In the genomic region with DNA sequence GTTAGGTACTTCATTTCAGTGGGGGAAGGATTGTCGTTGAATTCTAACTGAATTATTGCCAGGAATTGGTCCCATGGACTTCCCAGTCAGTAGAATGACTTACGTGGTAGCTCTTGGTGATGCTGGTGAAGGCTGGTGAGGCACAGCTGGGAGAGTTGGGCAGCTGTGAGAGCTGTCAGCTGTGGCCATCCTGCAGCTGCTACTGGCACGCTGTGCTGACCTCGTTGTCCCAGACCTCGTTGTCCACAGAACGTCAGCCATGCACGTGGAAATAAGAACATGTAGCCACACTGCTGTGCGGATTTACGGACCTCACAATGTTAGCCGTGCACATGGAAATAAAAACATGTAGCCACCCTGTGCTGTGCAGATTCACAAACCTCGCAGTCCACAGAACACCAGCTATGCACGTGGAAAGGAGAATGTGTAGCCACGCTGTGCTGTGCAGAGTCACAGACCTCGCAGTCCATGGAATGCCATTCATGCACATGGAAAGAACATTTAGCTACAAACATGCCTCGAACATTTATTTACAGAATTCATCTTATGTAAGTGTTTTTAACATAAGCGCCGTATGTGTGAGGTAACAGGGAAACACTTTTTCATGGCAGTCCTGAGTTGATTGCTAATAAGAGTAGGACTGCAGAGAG, we compare ENCODE assay signal across 25 cellular contexts.
DNase-seq lines count a peak whose midpoint lies in the region; ATAC-seq and TF ChIP-seq lines count a peak whose summit lies in the region.
"Had no signal": no experiment of that assay in that cellular context is flagged by ENCODE, and none has a peak within 500 bp of the region (broad histone marks: within the 10 kb centered on the region; RNA-seq: fewer than 3 reads in every experiment).

No MANE protein-coding gene starts in this region.

- H3K36me3 ChIP-seq in SJCRH30 (no peaks in the 10 kb centered on the region), osteoblast (ENCODE audit: insufficient read depth, low read length) (no peaks in the 10 kb centered on the region), upper lobe of right lung (no peaks in the 10 kb centered on the region)
- H3K36me3 ChIP-seq in naive thymus-derived CD4-positive, alpha-beta T cell (ENCODE audit: control insufficient read depth in 2 of 3, insufficient read depth in 3 of 3, low read length in 3 of 3): no peaks in the 10 kb centered on the region
- H3K36me3 ChIP-seq: HAP-1 had no signal

- no peak for ATAC-seq in upper lobe of right lung
- no peak for ATAC-seq in HG03521 (IDR thresholded peaks at IDR 0.05; ENCODE audit: unreplicated experiment)
- no peak for ATAC-seq in GM19455 (IDR thresholded peaks at IDR 0.05; ENCODE audit: unreplicated experiment)
- ATAC-seq in naive thymus-derived CD4-positive, alpha-beta T cell: no peak
- ATAC-seq: A549; CD8-positive, alpha-beta T cell; Panc1 had no signal

- intact Hi-C loops in upper lobe of right lung (cut with DNase I): no loop called here
- intact Hi-C loops in naive thymus-derived CD4-positive, alpha-beta T cell (cut with micrococcal nuclease): no loop called here

- TF ChIP-seq CTCF in osteoblast (IDR thresholded peaks at IDR 0.05; ENCODE audit: extremely low read depth, low read depth, low read length) (no peak), upper lobe of right lung (IDR thresholded peaks at IDR 0.05) (no peak)

- H3K27me3 ChIP-seq in SJCRH30 (no peaks in the 10 kb centered on the region), osteoblast (ENCODE audit: insufficient read depth, low read length) (no peaks in the 10 kb centered on the region), upper lobe of right lung (no peaks in the 10 kb centered on the region)
- H3K27me3 ChIP-seq in naive thymus-derived CD4-positive, alpha-beta T cell (ENCODE audit: control insufficient read depth in 2 of 2, insufficient read depth in 2 of 2, low read length in 2 of 2): no peaks in the 10 kb centered on the region

- H4K20me1 ChIP-seq in osteoblast (ENCODE audit: insufficient read depth, low read length): no peaks in the 10 kb centered on the region

- peaks cover 52 to 56% of the 10 kb centered on the region in 2 donors for H3K4me1 Mint-ChIP-seq in immature natural killer cell
- peaks cover 0 to 15% (median 2%) of the 10 kb centered on the region in 7 donors for H3K4me1 Mint-ChIP-seq in naive thymus-derived CD4-positive, alpha-beta T cell

- H3K4me1 ChIP-seq in SJCRH30 (peaks cover 8% of the 10 kb centered on the region), osteoblast (ENCODE audit: insufficient read depth, low read length) (peaks cover 30% of the 10 kb centered on the region), upper lobe of right lung (peaks cover 9% of the 10 kb centered on the region)
- H3K4me1 ChIP-seq in naive thymus-derived CD4-positive, alpha-beta T cell (ENCODE audit: control insufficient read depth in 2 of 2, insufficient read depth in 2 of 2, low read length in 2 of 2): no peaks in the 10 kb centered on the region
- H3K4me1 ChIP-seq: Caco-2, HAP-1 had no signal

- H3K27ac Mint-ChIP-seq in immature natural killer cell: peak overlapping the region in 5 of 6 donors; percentile 28 to 75 (median 70)
- H3K27ac Mint-ChIP-seq in naive thymus-derived CD4-positive, alpha-beta T cell: no peak overlapping the region
- H3K27ac Mint-ChIP-seq: B cell; CD8-positive, alpha-beta T cell; HFFc6 had no signal

- H3K4me3 Mint-ChIP-seq in immature natural killer cell: no peak overlapping the region
- H3K4me3 Mint-ChIP-seq in naive thymus-derived CD4-positive, alpha-beta T cell: no peak overlapping the region
- H3K4me3 Mint-ChIP-seq: B cell; CD8-positive, alpha-beta T cell; HFFc6 had no signal

- peaks cover 3 to 5% (median 5%) of the 10 kb centered on the region in 3 donors for H3K36me3 Mint-ChIP-seq in immature natural killer cell
- peaks cover 0 to 9% (median 0%) of the 10 kb centered on the region in 5 donors for H3K36me3 Mint-ChIP-seq in naive thymus-derived CD4-positive, alpha-beta T cell

- no peak overlapping the region for H2AFZ ChIP-seq in osteoblast (ENCODE audit: low read length)

- H3K27ac ChIP-seq in SJCRH30 (no peak overlapping the region), osteoblast (ENCODE audit: low read depth, low read length) (no peak overlapping the region), upper lobe of right lung (no peak overlapping the region)
- H3K27ac ChIP-seq in naive thymus-derived CD4-positive, alpha-beta T cell (ENCODE audit: low read depth, low read length): no peak overlapping the region
- H3K27ac ChIP-seq: A549, C4-2B, HL-60, RWPE1 had no signal

- H3K4me3 ChIP-seq in SJCRH30 (no peak overlapping the region), osteoblast (ENCODE audit: insufficient read depth, low read length) (no peak overlapping the region), upper lobe of right lung (no peak overlapping the region)
- no peak overlapping the region for H3K4me3 ChIP-seq in naive thymus-derived CD4-positive, alpha-beta T cell (ENCODE audit: low read length)
- H3K4me3 ChIP-seq: A549, HAP-1 had no signal

- DNase-seq in SJCRH30: peak; percentile 50 to 55
- no peak for DNase-seq in immature natural killer cell
- DNase-seq in osteoblast (ENCODE audit: insufficient read length, low spot score, missing footprints): peak; percentile 55
- peak; percentile 41 for DNase-seq in upper lobe of right lung
- DNase-seq in naive thymus-derived CD4-positive, alpha-beta T cell: no peak
- DNase-seq: Caco-2; CD8-positive, alpha-beta T cell; GOT3; HFFc6; Karpas-422; NCI-H1105; NCI-H146; NCI-H1930; NCI-H446 treated with DMSO at 0.1 percent for 48 hours; NCI-H526 treated with DMSO at 0.1 percent for 48 hours; SHP77 had no signal

- H3K9me3 Mint-ChIP-seq in immature natural killer cell: no peaks in the 10 kb centered on the region
- H3K9me3 Mint-ChIP-seq in naive thymus-derived CD4-positive, alpha-beta T cell: no peaks in the 10 kb centered on the region
- H3K9me3 Mint-ChIP-seq: CD8-positive, alpha-beta T cell; HFFc6 had no signal

- POLR2A ChIA-PET in naive thymus-derived CD4-positive, alpha-beta T cell (lab: Charles Lee): no interaction called here

- H3K4me2 ChIP-seq in osteoblast (ENCODE audit: insufficient read depth, low read length): no peak overlapping the region
- H3K4me2 ChIP-seq: A549 had no signal

- H3K79me2 ChIP-seq in osteoblast (ENCODE audit: insufficient read depth, low read length): no peaks in the 10 kb centered on the region

- H3K27me3 Mint-ChIP-seq in immature natural killer cell (ENCODE audit: low read depth in 3 of 3): peaks cover 5 to 13% (median 12%) of the 10 kb centered on the region in 3 donors
- no peaks in the 10 kb centered on the region for H3K27me3 Mint-ChIP-seq in naive thymus-derived CD4-positive, alpha-beta T cell
- H3K27me3 Mint-ChIP-seq: B cell had no signal

- H3K9me3 ChIP-seq in SJCRH30 (replicated peaks): no peaks in the 10 kb centered on the region
- H3K9me3 ChIP-seq in osteoblast (ENCODE audit: low read depth, low read length): no peaks in the 10 kb centered on the region
- H3K9me3 ChIP-seq in upper lobe of right lung: no peaks in the 10 kb centered on the region
- H3K9me3 ChIP-seq in naive thymus-derived CD4-positive, alpha-beta T cell (ENCODE audit: control insufficient read depth in 2 of 3, low read length in 3 of 3): no peaks in the 10 kb centered on the region
- H3K9me3 ChIP-seq: A549, Caco-2, HAP-1 had no signal

- CTCF ChIA-PET in naive thymus-derived CD4-positive, alpha-beta T cell (lab: Charles Lee): no interaction called here

Comparison
In these comparisons a context has a peak if more than half of its experiments do, and no peak if none do; other contexts are left out.
1. DNase-seq: peak in SJCRH30 (2 of 2), osteoblast (single experiment) and upper lobe of right lung (single experiment); none in immature natural killer cell (0 of 3) and naive thymus-derived CD4-positive, alpha-beta T cell (0 of 9).
2. H3K27ac Mint-ChIP-seq: peak in immature natural killer cell (5 of 6); none in naive thymus-derived CD4-positive, alpha-beta T cell (0 of 9).